Comparison of ENCODE assay signal across 24 cellular contexts in genomic region chr7:52565980-52566379, GRCh38.
"Had no signal": no experiment of that assay in that cellular context is flagged by ENCODE, and none has a peak within 500 bp of the region (broad histone marks: within the 10 kb centered on the region; RNA-seq: fewer than 3 reads in every experiment).

No MANE protein-coding gene starts in this region.

- DNase-seq: colonic mucosa; effector CD8-positive, alpha-beta T cell; endodermal cell; foreskin keratinocyte; heart left ventricle; kidney; midbrain; naive thymus-derived CD4-positive, alpha-beta T cell; nucleus accumbens; ovary; posterior cingulate gyrus; psoas muscle; sigmoid colon; spleen; stimulated activated CD4-positive, alpha-beta T cell treated with anti-CD3 and anti-CD28 coated beads, Interleukin-4, amount 100 ng/mL, for 4 hours; stimulated activated naive CD8-positive, alpha-beta T cell treated with anti-CD3 and anti-CD28 coated beads, Interleukin-15, Interleukin-2, amounts not matched to agents 100 U/mL and 50 U/mL, for 24 hours; substantia nigra; testis; tibial artery; uterus had no signal

- H3K79me2 ChIP-seq: hepatocyte had no signal

- H3K27ac ChIP-seq: colonic mucosa, epithelial cell of prostate, foreskin keratinocyte, gastroesophageal sphincter, heart left ventricle, hepatocyte, ovary, psoas muscle, sigmoid colon, spleen, testis, tibial artery, uterus had no signal

- H2AFZ ChIP-seq: hepatocyte had no signal

- H3K4me3 ChIP-seq: colonic mucosa, gastroesophageal sphincter, heart left ventricle, hepatocyte, lung, ovary, psoas muscle, sigmoid colon, spleen, testis, tibial artery, uterus had no signal

- H3K4me2 ChIP-seq: hepatocyte had no signal

- FAIRE-seq: kidney had no signal

- H3K4me1 ChIP-seq: colonic mucosa, foreskin keratinocyte, gastroesophageal sphincter, heart left ventricle, psoas muscle, sigmoid colon, spleen, testis, tibial artery, uterus had no signal

- H3K36me3 ChIP-seq: colonic mucosa, gastroesophageal sphincter, heart left ventricle, ovary, sigmoid colon, spleen, tibial artery, uterus had no signal

- H3K27me3 ChIP-seq: colonic mucosa, foreskin keratinocyte, gastroesophageal sphincter, heart left ventricle, hepatocyte, ovary, sigmoid colon, spleen, testis, tibial artery, uterus had no signal

- H3K9me3 ChIP-seq: colonic mucosa, gastroesophageal sphincter, heart left ventricle, ovary, psoas muscle, sigmoid colon, testis, tibial artery, uterus had no signal
